ENCODE assay signal across 7 cellular contexts in genomic region chr7:4793385-4793993, GRCh38. TPM values are rescaled to one million over a fixed set of nuclear protein-coding genes. Genes with fewer than 3 reads are reported as not detected.
DNase-seq lines count a peak whose midpoint lies in the region; ATAC-seq, FAIRE-seq and TF ChIP-seq lines count a peak whose summit lies in the region.
"Not testable (repeated sequence)": the region's sequence is repeated elsewhere in the genome, so short reads cannot be mapped to it uniquely, and the experiment has no call there.

No MANE protein-coding gene starts in this region.

- H3K4me1 Mint-ChIP-seq in activated naive CD8-positive, alpha-beta T cell treated with anti-CD3 and anti-CD28 coated beads, Interleukin-2, amount 10 ng/mL, durations not matched to agents 7 days and 5 days: peaks cover 11% of the 10 kb centered on the region
- H3K4me1 Mint-ChIP-seq in natural killer cell: peaks cover 11 to 14% of the 10 kb centered on the region in 2 donors

- H4K20me1 ChIP-seq in BLaER1 treated with 17β-estradiol and CSF1 and Interleukin-3, amounts not matched to agents 10 nM and 100 nM: peaks cover 0 to 74% (median 31%) of the 10 kb centered on the region in 11 experiments; a peak in 16 of 22 replicates
- not testable (repeated sequence) for H4K20me1 ChIP-seq in KMS-11 (ENCODE audit: insufficient read depth)

- no CpG with 5 or more reads among the region's 30 CpGs for WGBS in trophoblast cell (ENCODE audit: extremely low coverage, insufficient coverage, insufficient read length)
- WGBS in spleen, 5 donors: 93 to 95% (median 94%) methylated on average over 9 to 30 of the region's 30 CpGs

- H3K14ac ChIP-seq in trophoblast cell (ENCODE audit: low read length): not testable (repeated sequence)

- intact Hi-C loops in kidney (cut with DNase I); natural killer cell (cut with micrococcal nuclease): not testable (repeated sequence)
- intact Hi-C loops in spleen (cut with DNase I; ENCODE audit: low total_unique reads): loop anchor here (10.0 kb wide), 2 partner anchors 59 to 291 kb away; no protein-coding TSS in a partner anchor

- not testable (repeated sequence) for ATAC-seq in activated naive CD8-positive, alpha-beta T cell treated with anti-CD3 and anti-CD28 coated beads, Interleukin-2, amount 10 ng/mL, durations not matched to agents 7 days and 5 days (ENCODE audit: low read depth); natural killer cell

- TF ChIP-seq CTCF in KMS-11 (conservative IDR thresholded peaks at IDR 0.05; ENCODE audit: low read depth, low read length); kidney (IDR thresholded peaks at IDR 0.05; ENCODE audit: borderline replicate concordance, extremely low read depth, insufficient read depth); natural killer cell (IDR thresholded peaks at IDR 0.05); spleen (IDR thresholded peaks at IDR 0.05 in 8 of 11, conservative IDR thresholded peaks at IDR 0.05 in 3 of 11): not testable (repeated sequence)

- peak overlapping the region; percentile 25 for H3K27ac Mint-ChIP-seq in activated naive CD8-positive, alpha-beta T cell treated with anti-CD3 and anti-CD28 coated beads, Interleukin-2, amount 10 ng/mL, durations not matched to agents 7 days and 5 days
- H3K27ac Mint-ChIP-seq in natural killer cell: peak overlapping the region in 1 of 2 donors; percentile 53

- not testable (repeated sequence) for H3K79me2 ChIP-seq in KMS-11 (ENCODE audit: insufficient read depth, low read depth); trophoblast cell (ENCODE audit: control insufficient read depth, insufficient read depth, low read length, poor library complexity)

- not testable (repeated sequence) for H2BK5ac ChIP-seq in trophoblast cell (ENCODE audit: low read depth, low read length, poor library complexity)

- not testable (repeated sequence) for H3K9me3 ChIP-seq in BLaER1 treated with 17β-estradiol and CSF1 and Interleukin-3, amounts not matched to agents 10 nM and 100 nM (replicated peaks in 1 of 11); kidney (ENCODE audit: control insufficient read depth in 1 of 2, low read length in 2 of 2); trophoblast cell (ENCODE audit: insufficient read depth, low read depth, low read length); spleen

- H2BK12ac ChIP-seq in trophoblast cell (ENCODE audit: low read length): not testable (repeated sequence)

- not testable (repeated sequence) for H3K4ac ChIP-seq in trophoblast cell (ENCODE audit: low read depth, low read length)

- H4K8ac ChIP-seq in trophoblast cell (ENCODE audit: low read depth, low read length): not testable (repeated sequence)

- not testable (repeated sequence) for H3K27me3 Mint-ChIP-seq in activated naive CD8-positive, alpha-beta T cell treated with anti-CD3 and anti-CD28 coated beads, Interleukin-2, amount 10 ng/mL, durations not matched to agents 7 days and 5 days; natural killer cell (ENCODE audit: low read depth in 2 of 2)

- H2AK5ac ChIP-seq in trophoblast cell (ENCODE audit: low read length): peak overlapping the region; percentile 52

- H3K4me3 ChIP-seq in BLaER1 treated with 17β-estradiol and CSF1 and Interleukin-3, amounts not matched to agents 10 nM and 100 nM; KMS-11 (IDR thresholded peaks at IDR 0.05; ENCODE audit: insufficient read depth, low read depth, low read length); kidney (ENCODE audit: low read length in 2 of 2); trophoblast cell (ENCODE audit: low read depth, low read length); spleen: not testable (repeated sequence)

- H3K4me2 ChIP-seq in BLaER1 treated with 17β-estradiol and CSF1 and Interleukin-3, amounts not matched to agents 10 nM and 100 nM: peak overlapping the region in 9 of 11 experiments; percentile 12 to 99 (median 92); a peak in 14 of 22 replicates
- peak overlapping the region; percentile 60 for H3K4me2 ChIP-seq in KMS-11
- not testable (repeated sequence) for H3K4me2 ChIP-seq in trophoblast cell (ENCODE audit: low read length)

- H3K27ac ChIP-seq in BLaER1 treated with 17β-estradiol and CSF1 and Interleukin-3, amounts not matched to agents 10 nM and 100 nM: peak overlapping the region in 1 of 11 experiments; percentile 74; a peak in 2 of 22 replicates
- not testable (repeated sequence) for H3K27ac ChIP-seq in KMS-11; kidney (ENCODE audit: low read depth in 2 of 2, low read length in 2 of 2); trophoblast cell (ENCODE audit: low read depth, low read length)
- peak overlapping the region in 1 of 8 donors; percentile 71 for H3K27ac ChIP-seq in spleen

- not testable (repeated sequence) for H3K23ac ChIP-seq in trophoblast cell (ENCODE audit: low read length)

- not testable (repeated sequence) for H2BK120ac ChIP-seq in trophoblast cell (ENCODE audit: insufficient read depth, low read length, poor library complexity)

- H3K36me3 ChIP-seq in BLaER1 treated with 17β-estradiol and CSF1 and Interleukin-3, amounts not matched to agents 10 nM and 100 nM: peaks cover 30 to 46% (median 38%) of the 10 kb centered on the region in 11 experiments
- not testable (repeated sequence) for H3K36me3 ChIP-seq in KMS-11 (ENCODE audit: insufficient read depth)
- H3K36me3 ChIP-seq in kidney (ENCODE audit: control insufficient read depth in 1 of 2, insufficient read depth in 2 of 2, low read length in 2 of 2): peaks cover 3 to 11% of the 10 kb centered on the region in 2 donors
- peaks cover 43 to 47% of the 10 kb centered on the region in 2 experiments for H3K36me3 ChIP-seq in trophoblast cell (ENCODE audit: control insufficient read depth in 1 of 2, insufficient read depth in 2 of 2, low read length in 2 of 2)
- H3K36me3 ChIP-seq in spleen: peaks cover 0 to 52% (median 33%) of the 10 kb centered on the region in 6 donors

- H3K27me3 ChIP-seq in BLaER1 treated with 17β-estradiol and CSF1 and Interleukin-3, amounts not matched to agents 10 nM and 100 nM; KMS-11 (ENCODE audit: insufficient read depth, low read depth); trophoblast cell (ENCODE audit: insufficient read depth, low read length); spleen (replicated peaks in 1 of 7): not testable (repeated sequence)

- not testable (repeated sequence) for H4K91ac ChIP-seq in trophoblast cell (ENCODE audit: low read depth, low read length)

- POLR2A ChIA-PET in activated naive CD8-positive, alpha-beta T cell treated with anti-CD3 and anti-CD28 coated beads, Interleukin-2, amount 10 ng/mL, durations not matched to agents 7 days and 5 days (lab: Charles Lee): interaction anchor here (0.6 to 8.5 kb wide), 2 partner anchors 18 to 24 kb away, joined by 3 to 43 read pairs; partner anchors contain the start of gene AP5Z1

- H3K4me3 Mint-ChIP-seq in activated naive CD8-positive, alpha-beta T cell treated with anti-CD3 and anti-CD28 coated beads, Interleukin-2, amount 10 ng/mL, durations not matched to agents 7 days and 5 days: not testable (repeated sequence)
- H3K4me3 Mint-ChIP-seq in natural killer cell: peak overlapping the region; percentile 68

- not testable (repeated sequence) for H3K79me1 ChIP-seq in trophoblast cell (ENCODE audit: low read length)

- not testable (repeated sequence) for H4K12ac ChIP-seq in trophoblast cell (ENCODE audit: low read depth, low read length)

- TF ChIP-seq POLR2A in spleen (IDR thresholded peaks at IDR 0.05): not testable (repeated sequence)

- peaks cover 14% of the 10 kb centered on the region for H3K36me3 Mint-ChIP-seq in activated naive CD8-positive, alpha-beta T cell treated with anti-CD3 and anti-CD28 coated beads, Interleukin-2, amount 10 ng/mL, durations not matched to agents 7 days and 5 days
- not testable (repeated sequence) for H3K36me3 Mint-ChIP-seq in natural killer cell

- 0 out of 2 replicates have a peak overlapping the region, but pooled peaks have one; percentile 41 for H2AFZ ChIP-seq in KMS-11 (ENCODE audit: low read depth)
- not testable (repeated sequence) for H2AFZ ChIP-seq in trophoblast cell (ENCODE audit: insufficient read depth, low read length, poor library complexity)

- DNase-seq in activated naive CD8-positive, alpha-beta T cell treated with anti-CD3 and anti-CD28 coated beads, Interleukin-2, amount 10 ng/mL, durations not matched to agents 7 days and 5 days; natural killer cell; trophoblast cell: not testable (repeated sequence)
- peak; percentile 78 for DNase-seq in kidney
- peak; percentile 76 for DNase-seq in spleen

- FAIRE-seq in kidney (lab: Jason Lieb, UNC): not testable (repeated sequence)

- not testable (repeated sequence) for H3K18ac ChIP-seq in trophoblast cell (ENCODE audit: low read length)

- not testable (repeated sequence) for H3K9me3 Mint-ChIP-seq in activated naive CD8-positive, alpha-beta T cell treated with anti-CD3 and anti-CD28 coated beads, Interleukin-2, amount 10 ng/mL, durations not matched to agents 7 days and 5 days; natural killer cell

- not testable (repeated sequence) for H3K9ac ChIP-seq in BLaER1 treated with 17β-estradiol and CSF1 and Interleukin-3, amounts not matched to agents 10 nM and 100 nM; KMS-11; kidney (ENCODE audit: low read length in 2 of 2); trophoblast cell (ENCODE audit: low read length)

- H3K4me1 ChIP-seq in BLaER1 treated with 17β-estradiol and CSF1 and Interleukin-3, amounts not matched to agents 10 nM and 100 nM: peaks cover 24 to 66% (median 61%) of the 10 kb centered on the region in 10 experiments
- H3K4me1 ChIP-seq in KMS-11 (ENCODE audit: low read depth, poor library complexity, severe bottlenecking); kidney (ENCODE audit: control insufficient read depth in 1 of 2, insufficient read depth in 1 of 2, low read depth in 1 of 2, low read length in 2 of 2): not testable (repeated sequence)
- H3K4me1 ChIP-seq in trophoblast cell (ENCODE audit: control insufficient read depth in 1 of 2, insufficient read depth in 2 of 2, low read length in 2 of 2) (peaks cover 8 to 17% of the 10 kb centered on the region in 2 experiments), spleen (peaks cover 0 to 33% (median 16%) of the 10 kb centered on the region in 6 donors)

RNA-seq across cellular contexts. Expression of gene AP5Z1, which starts 18.1 kb away (rescaled TPM):
- total RNA-seq in activated naive CD8-positive, alpha-beta T cell treated with anti-CD3 and anti-CD28 coated beads, Interleukin-2, amount 10 ng/mL, durations not matched to agents 7 days and 5 days: 10 to 100 TPM; 70.1 to 74.6 TPM
- total RNA-seq in kidney (38.5 TPM), natural killer cell (100 to 1,000 TPM; 140 to 156 (median 143) TPM), spleen (10 to 100 TPM; 39.3 to 72.7 (median 62.8) TPM)
- polyA plus RNA-seq in kidney (ENCODE audit: insufficient read depth, low read depth, low replicate concordance) (23.4 TPM), spleen (100 to 1,000 TPM in 2 of 3 donors, 10 to 100 TPM in 1; 62.9 to 156 (median 139) TPM)
- polyA plus RNA-seq in trophoblast cell (2013): 19.8 and 22.2 TPM in 2 replicates
